ENCODE assay signal across 8 cellular contexts in genomic region chr10:61786728-61787127, GRCh38.
DNase-seq lines count a peak whose midpoint lies in the region; ATAC-seq and TF ChIP-seq lines count a peak whose summit lies in the region.

No MANE protein-coding gene starts in this region.

- no peaks in the 10 kb centered on the region for H3K4me1 ChIP-seq in hepatocyte (ENCODE audit: insufficient read depth)

- 87% methylated on average over 4 of the region's 4 CpGs for WGBS in hepatocyte (ENCODE audit: low lambda C conversion rate, missing lambda C conversion rate)

- H3K9me2 ChIP-seq in hepatocyte (replicated peaks; ENCODE audit: insufficient read depth) = no peaks in the 10 kb centered on the region

- no peaks in the 10 kb centered on the region for H3K27me3 ChIP-seq in hepatocyte

- no peak overlapping the region for H2AFZ ChIP-seq in hepatocyte

- no peaks in the 10 kb centered on the region for H3K79me2 ChIP-seq in hepatocyte

- peak; percentile 83 for DNase-seq in EH (ENCODE audit: low read depth)
- peak; percentile 48 for DNase-seq in GM20000 (ENCODE audit: low spot score)
- DNase-seq in coronary artery (ENCODE audit: low spot score) = no peak
- DNase-seq in stimulated activated naive CD8-positive, alpha-beta T cell treated with anti-CD3 and anti-CD28 coated beads, Interleukin-15, Interleukin-2, amounts not matched to agents 100 U/mL and 50 U/mL, for 24 hours = peak; percentile 15
- no peak for DNase-seq in HEK293T (ENCODE audit: extremely low spot score)
- DNase-seq in globus pallidus (ENCODE audit: low spot score) = no peak
- DNase-seq in hepatocyte (ENCODE audit: low spot score) = no peak

- H3K4me3 ChIP-seq in coronary artery (peak overlapping the region; percentile 54), hepatocyte (no peak overlapping the region)

- no peak overlapping the region for H3K4me2 ChIP-seq in hepatocyte

- H3K36me3 ChIP-seq in hepatocyte (replicated peaks; ENCODE audit: insufficient read depth, low read depth) = no peaks in the 10 kb centered on the region

- CTCF ChIA-PET in HEK293T (lab: Yijun Ruan, JAX) = interaction anchor here (0.9 kb wide), 1 partner anchor 36 kb away, joined by 4 read pairs; no protein-coding TSS in a partner anchor

- POLR2A ChIA-PET in HEK293T (lab: Yijun Ruan, JAX) = no interaction called here

- TF ChIP-seq CTCF in GM20000 (IDR thresholded peaks at IDR 0.05; ENCODE audit: extremely low read depth, missing control alignments) (no peak), coronary artery (IDR thresholded peaks at IDR 0.05) (no peak), hepatocyte (IDR thresholded peaks at IDR 0.05; ENCODE audit: poor library complexity) (no peak)

- peak; percentile 97 for ATAC-seq in HG03460 (IDR thresholded peaks at IDR 0.05; ENCODE audit: unreplicated experiment)
- peak; percentile 44 for ATAC-seq in stimulated activated naive CD8-positive, alpha-beta T cell treated with anti-CD3 and anti-CD28 coated beads, Interleukin-15, Interleukin-2, amounts not matched to agents 100 U/mL and 50 U/mL, for 24 hours

- no peaks in the 10 kb centered on the region for H4K20me1 ChIP-seq in hepatocyte (ENCODE audit: insufficient read depth, poor library complexity, severe bottlenecking)

- H3K9me3 ChIP-seq in hepatocyte (ENCODE audit: low read depth) = no peaks in the 10 kb centered on the region

- H3K27ac ChIP-seq in coronary artery = peak overlapping the region; percentile 47 to 50
- no peak overlapping the region for H3K27ac ChIP-seq in hepatocyte

TF ChIP-seq in HEK293T, 16 proteins besides CTCF, POLR2A, EP300 and RAD21:
- TF ChIP-seq HDGF (IDR thresholded peaks at IDR 0.05; ENCODE audit: borderline replicate concordance) (no peak), TARDBP (IDR thresholded peaks at IDR 0.05) (no peak), FOXK2 (IDR thresholded peaks at IDR 0.05) (no peak), NFRKB (IDR thresholded peaks at IDR 0.05) (no peak), BHLHE40 (IDR thresholded peaks at IDR 0.05; ENCODE audit: borderline replicate concordance) (no peak), CTBP1 (IDR thresholded peaks at IDR 0.05; ENCODE audit: borderline replicate concordance) (no peak), ELF4 (IDR thresholded peaks at IDR 0.05) (no peak), L3MBTL2 (conservative IDR thresholded peaks at IDR 0.05) (no peak), FOXM1 (IDR thresholded peaks at IDR 0.05; ENCODE audit: borderline replicate concordance) (no peak)

Comparison
In these comparisons a context has a peak if more than half of its experiments do, and no peak if none do; other contexts are left out.
1. DNase-seq: peak in EH (single experiment), GM20000 (single experiment) and stimulated activated naive CD8-positive, alpha-beta T cell treated with anti-CD3 and anti-CD28 coated beads, Interleukin-15, Interleukin-2, amounts not matched to agents 100 U/mL and 50 U/mL, for 24 hours (single experiment); none in coronary artery (single experiment), HEK293T (single experiment), globus pallidus (single experiment) and hepatocyte (single experiment).